Comparison of ENCODE assay signal across 31 cellular contexts in the genomic region with DNA sequence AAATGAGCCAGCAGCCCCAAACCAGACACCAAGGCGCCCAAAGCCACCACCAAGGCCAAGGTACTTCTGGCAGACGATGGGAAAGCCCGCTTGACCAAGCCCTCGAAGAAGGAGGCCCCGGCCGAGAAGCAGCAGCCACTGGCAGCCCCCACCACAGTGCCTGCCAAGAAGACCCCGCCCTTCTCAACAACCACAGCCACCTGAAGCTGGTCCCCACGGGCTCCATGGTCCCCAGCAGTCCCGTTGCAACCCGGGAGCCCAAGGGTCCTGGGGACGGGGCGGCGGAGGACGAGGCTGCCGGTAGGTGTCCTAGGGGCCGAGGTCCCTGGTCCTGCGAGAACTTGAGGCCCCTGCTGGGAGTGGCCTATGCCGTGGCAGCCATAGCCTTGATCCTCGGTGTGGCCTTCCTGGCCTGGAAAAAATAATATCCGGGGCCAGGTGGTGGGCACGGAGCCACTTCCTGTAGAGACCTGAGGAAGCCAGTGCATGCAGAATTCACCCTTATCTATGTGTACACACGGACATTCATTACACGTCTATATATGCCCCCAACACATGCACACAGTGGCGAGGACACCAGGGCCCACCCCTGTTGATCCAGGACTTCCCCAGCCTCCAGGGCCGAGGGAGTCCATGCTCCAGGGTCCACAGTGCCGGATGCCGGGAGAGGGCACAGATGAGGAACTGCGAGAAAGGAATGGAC. TPM values are rescaled to one million over a fixed set of nuclear protein-coding genes. Genes with fewer than 3 reads are reported as not detected.
"Had no signal": no experiment of that assay in that cellular context is flagged by ENCODE, and none has a peak within 500 bp of the region (broad histone marks: within the 10 kb centered on the region; RNA-seq: fewer than 3 reads in every experiment).

No MANE protein-coding gene starts in this region.

- H3K4me1 ChIP-seq: adrenal gland, breast epithelium, Peyer's patch, SJCRH30 had no signal

- H3K9me2 ChIP-seq: SK-N-SH had no signal

- H3K9me3 ChIP-seq: adrenal gland, breast epithelium, Peyer's patch, SJCRH30, SK-N-SH had no signal

- H3K9ac ChIP-seq: KMS-11, SK-N-SH had no signal

- H3K36me3 Mint-ChIP-seq: activated CD4-positive, alpha-beta memory T cell treated with anti-CD3 and anti-CD28 coated beads for 36 hours; activated naive CD8-positive, alpha-beta T cell treated with anti-CD3 and anti-CD28 coated beads, Interleukin-2, amount 10 ng/mL, durations not matched to agents 7 days and 5 days had no signal

- H3K4me2 ChIP-seq: KMS-11, SK-N-SH had no signal

- H3K4me3 Mint-ChIP-seq: activated CD4-positive, alpha-beta memory T cell treated with anti-CD3 and anti-CD28 coated beads for 36 hours; activated CD4-positive, alpha-beta T cell treated with anti-CD3 and anti-CD28 coated beads, Interleukin-2, amount 10 ng/mL, durations not matched to agents 7 days and 5 days; activated naive CD8-positive, alpha-beta T cell treated with anti-CD3 and anti-CD28 coated beads, Interleukin-2, amount 10 ng/mL, durations not matched to agents 7 days and 5 days; activated T-cell treated with anti-CD3 and anti-CD28 coated beads, Interleukin-2, amount 50 U/mL, for 72 hours had no signal

- H3K27ac Mint-ChIP-seq: activated CD4-positive, alpha-beta memory T cell treated with anti-CD3 and anti-CD28 coated beads for 36 hours; activated CD4-positive, alpha-beta T cell treated with anti-CD3 and anti-CD28 coated beads, Interleukin-2, amount 10 ng/mL, durations not matched to agents 7 days and 5 days; activated naive CD8-positive, alpha-beta T cell treated with anti-CD3 and anti-CD28 coated beads, Interleukin-2, amount 10 ng/mL, durations not matched to agents 7 days and 5 days; activated T-cell treated with anti-CD3 and anti-CD28 coated beads, Interleukin-2, amount 50 U/mL, for 72 hours; activated T-helper 2 cell treated with anti-CD3 and anti-CD28 coated beads, Interferon-gamma antibody, Interleukin-2, Interleukin-4, amounts not matched to agents 10 μg/mL and 5 μg/mL and 100 μg/mL, durations not matched to agents 14 hours and 24 hours and 36 hours had no signal

- H3K27ac ChIP-seq: adrenal gland, breast epithelium, KMS-11, Peyer's patch, RWPE1, SJCRH30, VCaP had no signal

- H3K4me3 ChIP-seq: adrenal gland, breast epithelium, Peyer's patch, SJCRH30 had no signal

- H3K4me1 Mint-ChIP-seq: activated CD4-positive, alpha-beta T cell treated with anti-CD3 and anti-CD28 coated beads, Interleukin-2, amount 10 ng/mL, durations not matched to agents 7 days and 5 days; activated naive CD8-positive, alpha-beta T cell treated with anti-CD3 and anti-CD28 coated beads, Interleukin-2, amount 10 ng/mL, durations not matched to agents 7 days and 5 days had no signal

- DNase-seq: activated CD4-positive, alpha-beta memory T cell treated with anti-CD3 and anti-CD28 coated beads for 36 hours; activated CD4-positive, alpha-beta T cell treated with anti-CD3 and anti-CD28 coated beads, Interleukin-2, amount 10 ng/mL, durations not matched to agents 7 days and 5 days; activated CD4-positive, CD25-positive, alpha-beta regulatory T cell; activated CD8-positive, alpha-beta memory T cell treated with anti-CD3 and anti-CD28 coated beads, Interleukin-2, amount 50 U/mL, for 4 hours; activated gamma-delta T cell treated with Interleukin-2 at 50 U/mL for 16 hours; activated naive CD4-positive, alpha-beta T cell treated with anti-CD3 and anti-CD28 coated beads, Interleukin-2, amount 50 U/mL, for 16 hours; activated naive CD8-positive, alpha-beta T cell treated with anti-CD3 and anti-CD28 coated beads, Interleukin-2, amount 10 ng/mL, durations not matched to agents 7 days and 5 days; activated T-cell treated with anti-CD3 and anti-CD28 coated beads, Interleukin-2, amount 50 U/mL, for 72 hours; adrenal gland; anterior cingulate cortex; caudate nucleus; MV-4-11; NCI-H1092 treated with DMSO at 0.1 percent for 48 hours; NCI-H1417 treated with DMSO at 0.1 percent for 48 hours; NCI-H1694; NCI-H2029; NCI-H510A treated with DMSO at 0.1 percent for 48 hours; NCI-H69; NK-92 treated with Interleukin-12 subunit alpha and Interleukin-12 subunit beta, amount 100 ng/mL, for 24 hours; Peyer's patch; Right ventricle myocardium superior; SJCRH30; SK-N-SH; T-helper 1 cell had no signal

- H3K36me3 ChIP-seq: adrenal gland, breast epithelium, Peyer's patch, SJCRH30 had no signal

- H3K27me3 ChIP-seq: adrenal gland, Peyer's patch, SJCRH30 had no signal

- H3K9me3 Mint-ChIP-seq: activated CD4-positive, alpha-beta memory T cell treated with anti-CD3 and anti-CD28 coated beads for 36 hours; activated CD4-positive, alpha-beta T cell treated with anti-CD3 and anti-CD28 coated beads, Interleukin-2, amount 10 ng/mL, durations not matched to agents 7 days and 5 days; activated naive CD8-positive, alpha-beta T cell treated with anti-CD3 and anti-CD28 coated beads, Interleukin-2, amount 10 ng/mL, durations not matched to agents 7 days and 5 days; activated T-cell treated with anti-CD3 and anti-CD28 coated beads, Interleukin-2, amount 50 U/mL, for 72 hours; activated T-helper 2 cell treated with anti-CD3 and anti-CD28 coated beads, Interferon-gamma antibody, Interleukin-2, Interleukin-4, amounts not matched to agents 10 μg/mL and 5 μg/mL and 100 μg/mL, durations not matched to agents 14 hours and 24 hours and 36 hours had no signal

RNA-seq across cellular contexts. Expression of gene C1QTNF9, which starts 13.8 kb away (rescaled TPM):
- total RNA-seq: activated CD4-positive, alpha-beta memory T cell treated with anti-CD3 and anti-CD28 coated beads for 36 hours; activated naive CD8-positive, alpha-beta T cell treated with anti-CD3 and anti-CD28 coated beads, Interleukin-2, amount 10 ng/mL, durations not matched to agents 7 days and 5 days; activated T-helper 2 cell treated with anti-CD3 and anti-CD28 coated beads, Interferon-gamma antibody, Interleukin-2, Interleukin-4, amounts not matched to agents 10 μg/mL and 5 μg/mL and 100 μg/mL, durations not matched to agents 14 hours and 24 hours and 36 hours; MCF 10A; SJCRH30; T-helper 2 cell treated with Interferon-gamma antibody and Interleukin-4, amounts not matched to agents 100 ng/mL and 5 ng/mL, for 36 hours had no signal
- polyA plus RNA-seq: SK-N-SH had no signal
